ENCODE assay signal across 9 cellular contexts in genomic region chr12:10211101-10211974, GRCh38. TPM values are rescaled to one million over a fixed set of nuclear protein-coding genes. Genes with fewer than 3 reads are reported as not detected.
DNase-seq lines count a peak whose midpoint lies in the region; ATAC-seq and TF ChIP-seq lines count a peak whose summit lies in the region.
"Had no signal": no experiment of that assay in that cellular context is flagged by ENCODE, and none has a peak within 500 bp of the region (broad histone marks: within the 10 kb centered on the region; RNA-seq: fewer than 3 reads in every experiment).

No MANE protein-coding gene starts in this region.

- H3K9me3 Mint-ChIP-seq in effector memory CD8-positive, alpha-beta T cell: no peaks in the 10 kb centered on the region
- H3K9me3 Mint-ChIP-seq in osteocyte (ENCODE audit: unreplicated experiment): no peaks in the 10 kb centered on the region
- H3K9me3 Mint-ChIP-seq: activated naive CD4-positive, alpha-beta T cell treated with anti-CD3 and anti-CD28 coated beads, Interleukin-2, amount 50 U/mL, for 72 hours had no signal

- peak overlapping the region; percentile 92 to 95 for H3K4me3 Mint-ChIP-seq in effector memory CD8-positive, alpha-beta T cell
- H3K4me3 Mint-ChIP-seq in osteocyte (ENCODE audit: unreplicated experiment): peak overlapping the region; percentile 89

- peaks cover 50% of the 10 kb centered on the region for H3K36me3 Mint-ChIP-seq in effector memory CD8-positive, alpha-beta T cell (ENCODE audit: insufficient read depth)
- peaks cover 3% of the 10 kb centered on the region for H3K36me3 Mint-ChIP-seq in osteocyte (ENCODE audit: unreplicated experiment)
- H3K36me3 Mint-ChIP-seq: activated naive CD4-positive, alpha-beta T cell treated with anti-CD3 and anti-CD28 coated beads, Interleukin-2, amount 50 U/mL, for 72 hours had no signal

- H3K27me3 Mint-ChIP-seq in effector memory CD8-positive, alpha-beta T cell: no peaks in the 10 kb centered on the region
- no peaks in the 10 kb centered on the region for H3K27me3 Mint-ChIP-seq in osteocyte (ENCODE audit: unreplicated experiment)

- H3K4me1 Mint-ChIP-seq in effector memory CD8-positive, alpha-beta T cell (ENCODE audit: low read depth in 2 of 2): peaks cover 20 to 33% of the 10 kb centered on the region in 2 donors
- H3K4me1 Mint-ChIP-seq in osteocyte (ENCODE audit: unreplicated experiment): peaks cover 20% of the 10 kb centered on the region

- no peak for ATAC-seq in effector memory CD8-positive, alpha-beta T cell (replicated peaks)
- no peak for ATAC-seq in HG03139 (IDR thresholded peaks at IDR 0.05; ENCODE audit: unreplicated experiment)
- no peak for ATAC-seq in HG02588 (IDR thresholded peaks at IDR 0.05; ENCODE audit: unreplicated experiment)
- ATAC-seq in GM18511 (IDR thresholded peaks at IDR 0.05; ENCODE audit: unreplicated experiment): no peak
- ATAC-seq in GM21360 (IDR thresholded peaks at IDR 0.05; ENCODE audit: unreplicated experiment): no peak

- TF ChIP-seq CTCF in osteocyte (IDR thresholded peaks at IDR 0.05): no peak

- no peak overlapping the region for H3K27ac ChIP-seq in BLaER1

- H3K4me3 ChIP-seq in BLaER1 (no peak overlapping the region), MG63 (no peak overlapping the region; the same call in 1 of the 2 replicates)

- H3K4me1 ChIP-seq in BLaER1: peaks cover 20% of the 10 kb centered on the region

- DNase-seq in MG63 (peak; percentile 8), osteocyte (ENCODE audit: extremely low spot score, unreplicated experiment) (no peak)
- no peak for DNase-seq in effector memory CD8-positive, alpha-beta T cell

- peak overlapping the region; percentile 92; the same call in 1 of the 2 replicates for H3K4me2 ChIP-seq in BLaER1

- H3K9ac ChIP-seq in BLaER1: no peak overlapping the region

- H4K20me1 ChIP-seq in BLaER1: 0 out of 2 replicates have a peak, but pooled peaks cover 19% of the 10 kb centered on the region

- no peaks in the 10 kb centered on the region for H3K9me3 ChIP-seq in BLaER1
- H3K9me3 ChIP-seq in MG63: no peaks in the 10 kb centered on the region

- H3K27ac Mint-ChIP-seq in effector memory CD8-positive, alpha-beta T cell: peak overlapping the region; percentile 99 to 100
- peak overlapping the region; percentile 99 for H3K27ac Mint-ChIP-seq in osteocyte (ENCODE audit: unreplicated experiment)

- no peaks in the 10 kb centered on the region; the same call in 1 of the 2 replicates for H3K27me3 ChIP-seq in BLaER1
- no peaks in the 10 kb centered on the region for H3K27me3 ChIP-seq in MG63

- H3K36me3 ChIP-seq in BLaER1 (no peaks in the 10 kb centered on the region), MG63 (no peaks in the 10 kb centered on the region)

RNA-seq across cellular contexts. Expression of gene GABARAPL1, which starts 1.3 kb away (rescaled TPM):
- total RNA-seq in MG63 (2014; rRNA removed; shearing (Covaris generic); ENCODE audit: low replicate concordance): 29.2 and 29.7 TPM in 2 replicates
- 72.3 and 74.7 TPM in 2 replicates for total RNA-seq in osteocyte

RNA-seq across cellular contexts. Expression of gene TMEM52B, which starts 32.5 kb away (rescaled TPM):
- not detected in 2 replicates for total RNA-seq in MG63 (2014; rRNA removed; shearing (Covaris generic); ENCODE audit: low replicate concordance)
- total RNA-seq in osteocyte: not detected in 2 replicates
- total RNA-seq: activated naive CD4-positive, alpha-beta T cell treated with anti-CD3 and anti-CD28 coated beads, Interleukin-2, amount 50 U/mL, for 72 hours had no signal

RNA-seq across cellular contexts. Expression of gene OLR1, which starts 39.4 kb away (rescaled TPM):
- 8.6 and 15.3 TPM in 2 replicates for total RNA-seq in MG63 (2014; rRNA removed; shearing (Covaris generic); ENCODE audit: low replicate concordance)
- not detected in 2 replicates for total RNA-seq in osteocyte
- total RNA-seq: activated naive CD4-positive, alpha-beta T cell treated with anti-CD3 and anti-CD28 coated beads, Interleukin-2, amount 50 U/mL, for 72 hours had no signal
